8 cellular contexts compared by ENCODE assay signal in genomic region chr4:75723802-75724065, GRCh38. TPM values are rescaled to one million over a fixed set of nuclear protein-coding genes. Genes with fewer than 3 reads are reported as not detected.
DNase-seq lines count a peak whose midpoint lies in the region; ATAC-seq and TF ChIP-seq lines count a peak whose summit lies in the region.

No MANE protein-coding gene starts in this region.

- H3K36me3 Mint-ChIP-seq in activated naive CD4-positive, alpha-beta T cell treated with anti-CD3 and anti-CD28 coated beads, Interleukin-2, amount 50 U/mL, for 24 hours: peaks cover 4% of the 10 kb centered on the region
- peaks cover under 1% of the 10 kb centered on the region for H3K36me3 Mint-ChIP-seq in memory B cell
- H3K36me3 Mint-ChIP-seq in type B pancreatic cell: peaks cover 1% of the 10 kb centered on the region

- DNase-seq in activated naive CD4-positive, alpha-beta T cell treated with Interleukin-2 at 50 U/mL for 16 hours: no peak
- DNase-seq in body of pancreas (no peak), memory B cell (ENCODE audit: low spot score in 2 of 2) (no peak), type B pancreatic cell (ENCODE audit: extremely low spot score, unreplicated experiment) (no peak), NCI-H1105 treated with DMSO at 0.1 percent for 48 hours (lab: John Stamatoyannopoulos, UW) (no peak)

- no peaks in the 10 kb centered on the region for H3K9me3 Mint-ChIP-seq in activated naive CD4-positive, alpha-beta T cell treated with anti-CD3 and anti-CD28 coated beads, Interleukin-2, amount 50 U/mL, for 24 hours
- H3K9me3 Mint-ChIP-seq in memory B cell (no peaks in the 10 kb centered on the region), type B pancreatic cell (no peaks in the 10 kb centered on the region)

- H3K36me3 ChIP-seq in body of pancreas (replicated peaks in 1 of 2; ENCODE audit: insufficient read depth in 1 of 2, low read depth in 2 of 2): no peaks in the 10 kb centered on the region

- ATAC-seq in body of pancreas (no peak), memory B cell (ENCODE audit: low read depth) (no peak), GM19351 (IDR thresholded peaks at IDR 0.05; ENCODE audit: unreplicated experiment) (no peak), HG03520 (IDR thresholded peaks at IDR 0.05; ENCODE audit: unreplicated experiment) (no peak)

- H3K9me3 ChIP-seq in body of pancreas: no peaks in the 10 kb centered on the region

- H3K27ac Mint-ChIP-seq in activated naive CD4-positive, alpha-beta T cell treated with anti-CD3 and anti-CD28 coated beads, Interleukin-2, amount 50 U/mL, for 24 hours: peak overlapping the region; percentile 97
- H3K27ac Mint-ChIP-seq in memory B cell: peak overlapping the region; percentile 95
- peak overlapping the region; percentile 100 for H3K27ac Mint-ChIP-seq in type B pancreatic cell

- no peaks in the 10 kb centered on the region for H3K27me3 Mint-ChIP-seq in activated naive CD4-positive, alpha-beta T cell treated with anti-CD3 and anti-CD28 coated beads, Interleukin-2, amount 50 U/mL, for 24 hours
- H3K27me3 Mint-ChIP-seq in memory B cell: no peaks in the 10 kb centered on the region
- H3K27me3 Mint-ChIP-seq in type B pancreatic cell: no peaks in the 10 kb centered on the region

- TF ChIP-seq CTCF in body of pancreas (IDR thresholded peaks at IDR 0.05) (no peak), type B pancreatic cell (conservative IDR thresholded peaks at IDR 0.05) (no peak)

- no peaks in the 10 kb centered on the region for H3K27me3 ChIP-seq in body of pancreas

- intact Hi-C loops in body of pancreas (cut with DNase I): loop anchor here (10.0 kb wide), 1 partner anchor 49 kb away; the partner anchor contains the start of gene G3BP2

- H3K4me1 ChIP-seq in body of pancreas: peaks cover 35% of the 10 kb centered on the region

- WGBS in body of pancreas, 2 donors: 0% methylated on average over 3 of the region's 3 CpGs

- H3K4me3 Mint-ChIP-seq in activated naive CD4-positive, alpha-beta T cell treated with anti-CD3 and anti-CD28 coated beads, Interleukin-2, amount 50 U/mL, for 24 hours: peak overlapping the region; percentile 98
- H3K4me3 Mint-ChIP-seq in memory B cell (peak overlapping the region; percentile 90), type B pancreatic cell (peak overlapping the region; percentile 100)

- H3K27ac ChIP-seq in body of pancreas: peak overlapping the region; percentile 95 to 100 (median 98)

- H3K4me3 ChIP-seq in body of pancreas: no peak overlapping the region

- TF ChIP-seq POLR2A in body of pancreas (IDR thresholded peaks at IDR 0.05): no peak

- peaks cover 48% of the 10 kb centered on the region for H3K4me1 Mint-ChIP-seq in activated naive CD4-positive, alpha-beta T cell treated with anti-CD3 and anti-CD28 coated beads, Interleukin-2, amount 50 U/mL, for 24 hours
- H3K4me1 Mint-ChIP-seq in memory B cell: peaks cover 19% of the 10 kb centered on the region
- H3K4me1 Mint-ChIP-seq in type B pancreatic cell (ENCODE audit: unreplicated experiment): peaks cover 39% of the 10 kb centered on the region

RNA-seq across cellular contexts. Expression of gene USO1, which starts 0.6 kb away (rescaled TPM):
- total RNA-seq in body of pancreas (10 to 100 TPM; 57.6 to 89.7 TPM), type B pancreatic cell (ENCODE audit: low replicate concordance) (55.4 and 63.7 TPM in 2 replicates)

RNA-seq across cellular contexts. Expression of gene G3BP2, which starts 50.5 kb away (rescaled TPM):
- total RNA-seq in body of pancreas (10 to 100 TPM; 29.7 to 65.6 TPM), type B pancreatic cell (ENCODE audit: low replicate concordance) (129 and 133 TPM in 2 replicates)
